ENCODE assay signal across 30 cellular contexts in genomic region chr18:55286257-55286825, GRCh38.
DNase-seq lines count a peak whose midpoint lies in the region; ATAC-seq and TF ChIP-seq lines count a peak whose summit lies in the region.
"Had no signal": no experiment of that assay in that cellular context is flagged by ENCODE, and none has a peak within 500 bp of the region (broad histone marks: within the 10 kb centered on the region; RNA-seq: fewer than 3 reads in every experiment).

No MANE protein-coding gene starts in this region.

- H2BK5ac ChIP-seq in H9 (ENCODE audit: insufficient read length, low read length) (no peak overlapping the region), mesendoderm (ENCODE audit: low read length) (no peak overlapping the region)

- no peaks in the 10 kb centered on the region for H3K27me3 ChIP-seq in H9 (ENCODE audit: insufficient read depth, low read length)
- no peaks in the 10 kb centered on the region for H3K27me3 ChIP-seq in gastrocnemius medialis
- H3K27me3 ChIP-seq in mesendoderm (ENCODE audit: insufficient read depth, low read length, poor library complexity), result no peaks in the 10 kb centered on the region

- no peaks in the 10 kb centered on the region for H3K36me3 ChIP-seq in gastrocnemius medialis
- H3K36me3 ChIP-seq in mesendoderm (ENCODE audit: control insufficient read depth, insufficient read depth, low read length), result no peaks in the 10 kb centered on the region
- H3K36me3 ChIP-seq: thoracic aorta had no signal

- H3K23me2 ChIP-seq in H9 (ENCODE audit: insufficient read length, low read depth, low read length, poor library complexity, severe bottlenecking), result no peaks in the 10 kb centered on the region

- H3K23ac ChIP-seq in H9 (ENCODE audit: insufficient read length, low read depth, low read length), result no peak overlapping the region
- H3K23ac ChIP-seq in mesendoderm (ENCODE audit: low read length), result no peak overlapping the region

- no peak overlapping the region for H2AFZ ChIP-seq in H9 (ENCODE audit: low read length)
- H2AFZ ChIP-seq: parathyroid adenoma had no signal

- H3K4me3 Mint-ChIP-seq in H9 (no peak overlapping the region), activated B cell treated with CpG ODN at 0.5 μM for 24 hours (peak overlapping the region; percentile 13)
- H3K4me3 Mint-ChIP-seq: activated naive CD8-positive, alpha-beta T cell; activated T-cell treated with anti-CD3 and anti-CD28 coated beads, Interleukin-2, amount 50 U/mL, for 24 hours had no signal

- H3K4me1 ChIP-seq in H9 (ENCODE audit: insufficient read depth, low read length) (no peaks in the 10 kb centered on the region), gastrocnemius medialis (peaks cover 59 to 78% of the 10 kb centered on the region in 2 donors), mesendoderm (ENCODE audit: control insufficient read depth, low read depth, low read length) (no peaks in the 10 kb centered on the region)
- H3K4me1 ChIP-seq: parathyroid adenoma had no signal

- H3K9me3 ChIP-seq in H9 (ENCODE audit: control insufficient read depth, low read depth, low read length), result no peaks in the 10 kb centered on the region
- H3K9me3 ChIP-seq in gastrocnemius medialis, result no peaks in the 10 kb centered on the region
- H3K9me3 ChIP-seq: thoracic aorta had no signal

- peaks cover 4% of the 10 kb centered on the region for H3K79me1 ChIP-seq in H9 (ENCODE audit: insufficient read depth, low read depth, low read length, poor library complexity, severe bottlenecking)
- H3K79me1 ChIP-seq in mesendoderm (ENCODE audit: low read length), result peaks cover 6% of the 10 kb centered on the region

- H2BK20ac ChIP-seq in H9 (ENCODE audit: low read depth, low read length, poor library complexity, severe bottlenecking), result no peak overlapping the region

- no peaks in the 10 kb centered on the region for H3K9me3 Mint-ChIP-seq in H9
- H3K9me3 Mint-ChIP-seq in activated B cell treated with CpG ODN at 0.5 μM for 24 hours, result no peaks in the 10 kb centered on the region
- H3K9me3 Mint-ChIP-seq: activated T-cell treated with anti-CD3 and anti-CD28 coated beads, Interleukin-2, amount 50 U/mL, for 24 hours had no signal

- in situ Hi-C loops in gastrocnemius medialis (cut with MboI; ENCODE audit: low sequenced_read_pairs in 4 of 4), result no loop called here

- H2BK15ac ChIP-seq in H9 (ENCODE audit: low read depth, low read length), result no peak overlapping the region
- no peak overlapping the region for H2BK15ac ChIP-seq in mesendoderm (replicated peaks; ENCODE audit: low read depth)

- no peak for TF ChIP-seq POLR2A in gastrocnemius medialis (IDR thresholded peaks at IDR 0.05)

- H3K18ac ChIP-seq in H9 (ENCODE audit: insufficient read length, low read depth, low read length) (no peak overlapping the region), mesendoderm (ENCODE audit: low read length) (no peak overlapping the region)

- H3K79me2 ChIP-seq in H9 (ENCODE audit: insufficient read depth, low read length) (no peaks in the 10 kb centered on the region; the same call in 1 of the 2 replicates), mesendoderm (ENCODE audit: control insufficient read depth, insufficient read depth, low read length) (no peaks in the 10 kb centered on the region)

- intact Hi-C loops in activated B cell treated with CpG ODN at 0.5 μM for 24 hours (cut with micrococcal nuclease) (no loop called here), gastrocnemius medialis (cut with DNase I; ENCODE audit: low total_unique reads) (no loop called here)

- TF ChIP-seq CTCF in H9 (conservative IDR thresholded peaks at IDR 0.05), result no peak
- TF ChIP-seq CTCF in activated B cell treated with CpG ODN at 0.5 μM for 24 hours (IDR thresholded peaks at IDR 0.05), result no peak
- TF ChIP-seq CTCF in fibroblast of the aortic adventitia (IDR thresholded peaks at IDR 0.05; ENCODE audit: insufficient read depth, low read length), result no peak
- TF ChIP-seq CTCF in gastrocnemius medialis (IDR thresholded peaks at IDR 0.05 in 4 of 5, conservative IDR thresholded peaks at IDR 0.05 in 1 of 5), result no peak

- H3K27ac Mint-ChIP-seq in H9 (peak overlapping the region in 2 of 3 experiments; percentile 7 to 9; a peak in 2 of 7 replicates), activated B cell treated with CpG ODN at 0.5 μM for 24 hours (peak overlapping the region; percentile 38)
- H3K27ac Mint-ChIP-seq: activated naive CD8-positive, alpha-beta T cell; activated T-cell treated with anti-CD3 and anti-CD28 coated beads, Interleukin-2, amount 50 U/mL, for 24 hours had no signal

- no peak overlapping the region for H4K8ac ChIP-seq in H9 (replicated peaks; ENCODE audit: insufficient read length, low read depth, low read length)
- H4K8ac ChIP-seq in mesendoderm (ENCODE audit: low read depth, low read length), result no peak overlapping the region

- no peak for DNase-seq in H9
- DNase-seq in activated B cell treated with CpG ODN at 0.5 μM for 24 hours, result no peak
- peak; percentile 40 for DNase-seq in fibroblast of the aortic adventitia (ENCODE audit: low read depth)
- no peak for DNase-seq in gastrocnemius medialis
- no peak for DNase-seq in mesendoderm
- DNase-seq in hippocampal formation (lab: John Stamatoyannopoulos, UW), result no peak
- DNase-seq in kidney tubule cell (ENCODE audit: low spot score), result no peak
- DNase-seq in UCSD-AML1 (lab: John Stamatoyannopoulos, UW; ENCODE audit: unreplicated experiment), result no peak
- DNase-seq: activated CD4-positive, alpha-beta T cell treated with anti-CD3 and anti-CD28 coated beads, Interleukin-2, amount 50 U/mL, for 1 hour; activated effector memory CD4-positive, alpha-beta T cell treated with anti-CD3 and anti-CD28 coated beads, Interleukin-2, amount 50 U/mL, for 16 hours; activated T-cell treated with anti-CD3 and anti-CD28 coated beads, Interleukin-2, amount 50 U/mL, for 24 hours; aorta; caudate nucleus; COR-L47; DMS79; effector memory CD4-positive, alpha-beta T cell; erythroblast; foreskin fibroblast; kidney glomerular epithelial cell; NCI-H1417; NCI-H2029 treated with DMSO at 0.1 percent for 48 hours; NCI-H524; PC-3; stimulated activated naive CD8-positive, alpha-beta T cell treated with anti-CD3 and anti-CD28 coated beads, Interleukin-15, Interleukin-2, amounts not matched to agents 100 U/mL and 50 U/mL, for 24 hours had no signal

- H3K36me3 Mint-ChIP-seq in H9 (ENCODE audit: insufficient read depth in 1 of 3, low read depth in 3 of 3), result no peaks in the 10 kb centered on the region
- peaks cover 33% of the 10 kb centered on the region for H3K36me3 Mint-ChIP-seq in activated B cell treated with CpG ODN at 0.5 μM for 24 hours (ENCODE audit: low read depth)
- H3K36me3 Mint-ChIP-seq: activated naive CD8-positive, alpha-beta T cell had no signal

- H3K14ac ChIP-seq in H9 (ENCODE audit: insufficient read depth, low read length), result no peak overlapping the region

- no peak overlapping the region for H4K5ac ChIP-seq in H9 (ENCODE audit: insufficient read length, low read depth, low read length)
- H4K5ac ChIP-seq in mesendoderm (ENCODE audit: low read length), result no peak overlapping the region

- H2BK12ac ChIP-seq in H9 (ENCODE audit: insufficient read length, low read depth, low read length), result no peak overlapping the region

- CTCF ChIA-PET in activated B cell treated with CpG ODN at 0.5 μM for 24 hours (lab: Charles Lee), result interaction anchor here (1.3 kb wide), 1 partner anchor 11 kb away, joined by 3 read pairs; no protein-coding TSS in a partner anchor

- no peaks in the 10 kb centered on the region for H4K20me1 ChIP-seq in H9 (ENCODE audit: control insufficient read depth, insufficient read depth, insufficient read length)

- H3K56ac ChIP-seq in H9 (ENCODE audit: insufficient read length, low read depth, low read length) (no peak overlapping the region), mesendoderm (ENCODE audit: low read length) (no peak overlapping the region)

- POLR2A ChIA-PET in activated B cell treated with CpG ODN at 0.5 μM for 24 hours (lab: Charles Lee), result interaction anchor here (0.6 to 1.5 kb wide), 4 partner anchors 11 to 180 kb away, joined by 3 to 7 read pairs (median 4); no protein-coding TSS in a partner anchor

- no peak overlapping the region for H4K91ac ChIP-seq in H9 (ENCODE audit: insufficient read length, low read depth, low read length)

- H3K4ac ChIP-seq in H9 (ENCODE audit: low read depth, low read length), result no peak overlapping the region
- H3K4ac ChIP-seq in mesendoderm (ENCODE audit: low read depth, low read length), result no peak overlapping the region

- no peak overlapping the region for H3K27ac ChIP-seq in H9 (ENCODE audit: insufficient read length, low read depth, low read length)
- H3K27ac ChIP-seq in gastrocnemius medialis, result peak overlapping the region; percentile 64 to 78 (median 73)
- no peak overlapping the region for H3K27ac ChIP-seq in mesendoderm (ENCODE audit: low read depth, low read length)
- H3K27ac ChIP-seq: coronary artery, parathyroid adenoma had no signal

- no peak overlapping the region for H3K9ac ChIP-seq in H9 (ENCODE audit: extremely low read depth, insufficient read length, low read length)
- no peak overlapping the region for H3K9ac ChIP-seq in mesendoderm (ENCODE audit: low read length)
- H3K9ac ChIP-seq: parathyroid adenoma had no signal

- no peak overlapping the region for H2AK5ac ChIP-seq in H9 (ENCODE audit: insufficient read length, low read length)
- no peak overlapping the region for H2AK5ac ChIP-seq in mesendoderm (ENCODE audit: low read length)

- H2BK120ac ChIP-seq in H9 (ENCODE audit: low read depth, low read length, poor library complexity, severe bottlenecking) (no peak overlapping the region), mesendoderm (ENCODE audit: low read depth, low read length) (no peak overlapping the region)

- H3K27me3 Mint-ChIP-seq in H9 (ENCODE audit: low read depth), result no peaks in the 10 kb centered on the region
- H3K27me3 Mint-ChIP-seq in activated B cell treated with CpG ODN at 0.5 μM for 24 hours, result no peaks in the 10 kb centered on the region
- H3K27me3 Mint-ChIP-seq: activated naive CD8-positive, alpha-beta T cell; activated T-cell treated with anti-CD3 and anti-CD28 coated beads, Interleukin-2, amount 50 U/mL, for 24 hours had no signal

- WGBS in H9 (ENCODE audit: extremely low coverage, insufficient read length, low lambda C conversion rate), result no CpG with 5 or more reads among the region's 6 CpGs
- no CpG with 5 or more reads among the region's 6 CpGs for WGBS in mesendoderm (ENCODE audit: extremely low coverage, insufficient coverage, low lambda C conversion rate)

- H3K4me2 ChIP-seq in H9 (ENCODE audit: insufficient read depth, insufficient read length, low read length), result no peak overlapping the region
- no peak overlapping the region for H3K4me2 ChIP-seq in mesendoderm (ENCODE audit: low read length)
- H3K4me2 ChIP-seq: smooth muscle cell had no signal

- H3K4me3 ChIP-seq in fibroblast of the aortic adventitia (ENCODE audit: low read depth, low read length), result no peak overlapping the region
- H3K4me3 ChIP-seq in gastrocnemius medialis, result no peak overlapping the region
- no peak overlapping the region for H3K4me3 ChIP-seq in mesendoderm (ENCODE audit: low read length)
- H3K4me3 ChIP-seq: coronary artery, lung, smooth muscle cell, thoracic aorta had no signal

- ATAC-seq in activated B cell treated with CpG ODN at 0.5 μM for 24 hours (ENCODE audit: low read depth) (no peak), gastrocnemius medialis (peak; percentile 89 to 90)
- ATAC-seq: PC-3; stimulated activated naive CD8-positive, alpha-beta T cell treated with anti-CD3 and anti-CD28 coated beads, Interleukin-15, Interleukin-2, amounts not matched to agents 100 U/mL and 50 U/mL, for 24 hours had no signal

- no peak overlapping the region for H3T11ph ChIP-seq in H9 (ENCODE audit: low read length)

- H3K4me1 Mint-ChIP-seq in H9 (peaks cover 12 to 18% of the 10 kb centered on the region in 2 experiments), activated B cell treated with CpG ODN at 0.5 μM for 24 hours (peaks cover 76% of the 10 kb centered on the region)

Comparison
In these comparisons a context has a peak if more than half of its experiments do, and no peak if none do; other contexts are left out.
1. H3K27ac ChIP-seq: peak in gastrocnemius medialis (4 of 4); none in H9 (single experiment) and mesendoderm (single experiment).